Comparison of ENCODE assay signal across 11 cellular contexts in the genomic region with DNA sequence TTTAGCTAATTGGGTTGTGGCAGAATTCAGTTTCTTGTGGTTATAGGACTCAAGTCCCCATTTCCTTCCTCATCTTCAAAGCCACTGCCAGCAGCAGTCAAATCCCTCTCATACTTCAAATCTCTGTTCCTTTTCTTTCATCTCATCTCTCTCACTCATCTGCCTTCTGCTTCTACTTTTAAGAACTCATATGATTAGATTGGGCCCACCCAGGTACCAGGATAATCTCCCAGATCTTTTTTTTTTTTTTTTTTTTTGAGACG. TPM values are rescaled to one million over a fixed set of nuclear protein-coding genes. Genes with fewer than 3 reads are reported as not detected.
DNase-seq lines count a peak whose midpoint lies in the region; ATAC-seq and TF ChIP-seq lines count a peak whose summit lies in the region.
"Had no signal": no experiment of that assay in that cellular context is flagged by ENCODE, and none has a peak within 500 bp of the region (broad histone marks: within the 10 kb centered on the region; RNA-seq: fewer than 3 reads in every experiment).

No MANE protein-coding gene starts in this region.

- TF ChIP-seq CTCF in chondrocyte (IDR thresholded peaks at IDR 0.05) = no peak

- DNase-seq in Ammon's horn (ENCODE audit: low spot score) (peak; percentile 34), T-cell (peak in 24 of 34 experiments; percentile 7 to 56 (median 29)), EL (no peak), NCI-H2196 treated with DMSO at 0.1 percent for 48 hours (lab: John Stamatoyannopoulos, UW; ENCODE audit: unreplicated experiment) (no peak), ecto neural progenitor cell (ENCODE audit: low spot score) (no peak), chondrocyte (ENCODE audit: low spot score) (no peak)
- DNase-seq: activated CD8-positive, alpha-beta memory T cell treated with anti-CD3 and anti-CD28 coated beads, Interleukin-2, amount 50 U/mL, for 48 hours; heart left ventricle; Karpas-422 had no signal

- peak; percentile 32 for ATAC-seq in GM19025 (IDR thresholded peaks at IDR 0.05; ENCODE audit: low read depth, unreplicated experiment)
- peak; percentile 41 for ATAC-seq in HG03097 (IDR thresholded peaks at IDR 0.05; ENCODE audit: low FRiP score, unreplicated experiment)
- peak; percentile 82 to 95 (median 90) for ATAC-seq in T-cell (replicated peaks in 1 of 4)

- H3K4me1 Mint-ChIP-seq in T-cell = peaks cover 43 to 57% (median 54%) of the 10 kb centered on the region in 3 donors
- peaks cover 3% of the 10 kb centered on the region for H3K4me1 Mint-ChIP-seq in chondrocyte (ENCODE audit: low read depth)

- POLR2A ChIA-PET in T-cell (lab: Charles Lee) = interaction anchor here in 1 of 2 donors (1.6 kb wide), 1 partner anchor 46 kb away, joined by 3 read pairs; no protein-coding TSS in a partner anchor

- H3K27me3 Mint-ChIP-seq in T-cell = no peaks in the 10 kb centered on the region
- no peaks in the 10 kb centered on the region for H3K27me3 Mint-ChIP-seq in chondrocyte (ENCODE audit: low read depth)

- peak overlapping the region; percentile 2 to 37 (median 25) for H3K4me3 Mint-ChIP-seq in T-cell
- H3K4me3 Mint-ChIP-seq in chondrocyte (ENCODE audit: unreplicated experiment) = no peak overlapping the region

- CTCF ChIA-PET in T-cell (lab: Charles Lee) = interaction anchor here (0.6 to 1.0 kb wide), 6 partner anchors 31 to 1872 kb away, joined by 3 to 5 read pairs (median 3); no protein-coding TSS in a partner anchor

- no peaks in the 10 kb centered on the region for H3K36me3 Mint-ChIP-seq in T-cell
- no peaks in the 10 kb centered on the region for H3K36me3 Mint-ChIP-seq in chondrocyte (ENCODE audit: low read depth)

- H3K9me3 Mint-ChIP-seq in T-cell (no peaks in the 10 kb centered on the region), chondrocyte (ENCODE audit: low read depth) (no peaks in the 10 kb centered on the region)

- H3K27ac Mint-ChIP-seq in T-cell (peak overlapping the region; percentile 76), chondrocyte (ENCODE audit: unreplicated experiment) (no peak overlapping the region)

RNA-seq across cellular contexts. Expression of gene REEP5, which starts 8.0 kb away (rescaled TPM):
- total RNA-seq in T-cell = 10 to 100 TPM; 23.0 to 71.1 (median 53.2) TPM
- 75.6 to 89.6 TPM (median 87.6 TPM) in 3 replicates for total RNA-seq in chondrocyte

RNA-seq across cellular contexts. Expression of gene DCP2, which starts 46.6 kb away (rescaled TPM):
- 10 to 100 TPM; 68.6 to 88.5 (median 71.9) TPM for total RNA-seq in T-cell
- 37.3 to 47.1 TPM (median 40.1 TPM) in 3 replicates for total RNA-seq in chondrocyte

Comparison
In these comparisons a context has a peak if more than half of its experiments do, and no peak if none do; other contexts are left out.
1. DNase-seq: peak in Ammon's horn (single experiment) and T-cell (24 of 34); none in EL (single experiment), NCI-H2196 treated with DMSO at 0.1 percent for 48 hours (single experiment), ecto neural progenitor cell (single experiment) and chondrocyte (single experiment).
2. ATAC-seq: peak in every context shown above with its lines; median percentile 90 in T-cell; 41 in HG03097; 32 in GM19025.